7 cellular contexts compared by ENCODE assay signal in genomic region chr14:99575043-99576023, GRCh38. TPM values are rescaled to one million over a fixed set of nuclear protein-coding genes. Genes with fewer than 3 reads are reported as not detected.
DNase-seq lines count a peak whose midpoint lies in the region; ATAC-seq and TF ChIP-seq lines count a peak whose summit lies in the region.

No MANE protein-coding gene starts in this region.

- H2AFZ ChIP-seq in MM.1S (ENCODE audit: low read length) = no peak overlapping the region

- H3K9ac ChIP-seq in stomach smooth muscle (ENCODE audit: low read length in 2 of 2) = peak overlapping the region in 1 of 2 donors; percentile 47
- H3K9ac ChIP-seq in MM.1S (ENCODE audit: low read length) = no peak overlapping the region

- H3K27ac ChIP-seq in RWPE2 (ENCODE audit: poor library complexity, severe bottlenecking) (peak overlapping the region; percentile 95), right atrium auricular region (peak overlapping the region; percentile 81 to 84), stomach smooth muscle (ENCODE audit: low read length) (peak overlapping the region; percentile 94), MM.1S (ENCODE audit: low read length) (no peak overlapping the region)

- H3K27me3 ChIP-seq in RWPE2 (ENCODE audit: insufficient read depth, poor library complexity, severe bottlenecking) = no peaks in the 10 kb centered on the region
- no peaks in the 10 kb centered on the region for H3K27me3 ChIP-seq in right atrium auricular region
- H3K27me3 ChIP-seq in stomach smooth muscle (ENCODE audit: control insufficient read depth in 1 of 2, insufficient read depth in 2 of 2, low read length in 2 of 2) = no peaks in the 10 kb centered on the region
- H3K27me3 ChIP-seq in MM.1S (replicated peaks; ENCODE audit: insufficient read depth, low read length) = no peaks in the 10 kb centered on the region

- no peak for DNase-seq in HFF-Myc (ENCODE audit: extremely low read depth, low read depth)
- peak; percentile 96 for DNase-seq in RWPE2 (ENCODE audit: low spot score)
- no peak for DNase-seq in right atrium auricular region (ENCODE audit: low spot score)
- DNase-seq in MM.1S = no peak
- DNase-seq in KG1 (lab: John Stamatoyannopoulos, UW) = no peak
- DNase-seq in sciatic nerve (ENCODE audit: low spot score) = no peak

- no peaks in the 10 kb centered on the region for H3K79me2 ChIP-seq in MM.1S (ENCODE audit: low read length)

- no peak overlapping the region for H3K4me2 ChIP-seq in MM.1S (ENCODE audit: low read depth, low read length)

- ATAC-seq in RWPE2 (ENCODE audit: low read depth) (peak; percentile 41), sciatic nerve (no peak)

- no peaks in the 10 kb centered on the region for H3F3A ChIP-seq in MM.1S (ENCODE audit: insufficient read depth, low read length)

- H3K9me3 ChIP-seq in RWPE2 (ENCODE audit: severe bottlenecking) (no peaks in the 10 kb centered on the region), right atrium auricular region (no peaks in the 10 kb centered on the region), stomach smooth muscle (ENCODE audit: control insufficient read depth in 2 of 2, low read length in 2 of 2) (no peaks in the 10 kb centered on the region), MM.1S (replicated peaks; ENCODE audit: insufficient read depth, low read length) (no peaks in the 10 kb centered on the region)

- TF ChIP-seq CTCF in HFF-Myc (IDR thresholded peaks at IDR 0.05; ENCODE audit: low read depth, low read length, missing control alignments) (peak; percentile 29), RWPE2 (IDR thresholded peaks at IDR 0.05; ENCODE audit: poor library complexity, severe bottlenecking) (peak; percentile 49), right atrium auricular region (IDR thresholded peaks at IDR 0.05) (peak in 1 of 2 donors; percentile 39), MM.1S (IDR thresholded peaks at IDR 0.05; ENCODE audit: low read length) (no peak)

- peaks cover 67% of the 10 kb centered on the region for H3K4me1 ChIP-seq in RWPE2 (ENCODE audit: insufficient read depth, poor library complexity, severe bottlenecking)
- H3K4me1 ChIP-seq in right atrium auricular region = peaks cover 0 to 94% of the 10 kb centered on the region in 2 donors
- H3K4me1 ChIP-seq in stomach smooth muscle (ENCODE audit: control insufficient read depth, insufficient read depth, low read length) = peaks cover 99% of the 10 kb centered on the region
- no peaks in the 10 kb centered on the region for H3K4me1 ChIP-seq in MM.1S (ENCODE audit: low read length)

- no peaks in the 10 kb centered on the region for H3K36me3 ChIP-seq in RWPE2 (ENCODE audit: low read depth)
- H3K36me3 ChIP-seq in right atrium auricular region = no peaks in the 10 kb centered on the region
- no peaks in the 10 kb centered on the region for H3K36me3 ChIP-seq in stomach smooth muscle (ENCODE audit: control insufficient read depth in 2 of 2, insufficient read depth in 2 of 2, low read length in 2 of 2)
- H3K36me3 ChIP-seq in MM.1S (replicated peaks; ENCODE audit: insufficient read depth, low read length) = no peaks in the 10 kb centered on the region

- no peaks in the 10 kb centered on the region for H4K20me1 ChIP-seq in MM.1S (ENCODE audit: insufficient read depth, low read length)

- intact Hi-C loops in sciatic nerve (cut with DNase I) = no loop called here

- no peaks in the 10 kb centered on the region for H3K9me2 ChIP-seq in MM.1S (replicated peaks; ENCODE audit: insufficient read depth, low read length)

- H3K4me3 ChIP-seq in HFF-Myc (replicated peaks; ENCODE audit: low read depth, low read length) (no peak overlapping the region), RWPE2 (ENCODE audit: severe bottlenecking) (no peak overlapping the region), right atrium auricular region (no peak overlapping the region), stomach smooth muscle (ENCODE audit: low read length in 2 of 2) (peak overlapping the region in 1 of 2 donors; percentile 54), MM.1S (ENCODE audit: low read length) (no peak overlapping the region)

RNA-seq across cellular contexts. Expression of gene CCDC85C, which starts 28.7 kb away (rescaled TPM):
- 10 to 100 TPM; 17.1 to 17.7 TPM for total RNA-seq in right atrium auricular region
- total RNA-seq in sciatic nerve = 9.0 TPM
